In genomic region chr20:8431538-8432434, GRCh38 we compare ENCODE assay signal across 14 cellular contexts.
DNase-seq lines count a peak whose midpoint lies in the region; ATAC-seq, FAIRE-seq and TF ChIP-seq lines count a peak whose summit lies in the region.
"Had no signal": no experiment of that assay in that cellular context is flagged by ENCODE, and none has a peak within 500 bp of the region (broad histone marks: within the 10 kb centered on the region; RNA-seq: fewer than 3 reads in every experiment).

No MANE protein-coding gene starts in this region.

- H3K9me3 ChIP-seq in neutrophil (no peaks in the 10 kb centered on the region), osteoblast (ENCODE audit: low read depth, low read length) (no peaks in the 10 kb centered on the region)

- H4K20me1 ChIP-seq in osteoblast (ENCODE audit: insufficient read depth, low read length): no peaks in the 10 kb centered on the region

- H3K4me1 ChIP-seq in neutrophil (ENCODE audit: control insufficient read depth in 1 of 2, insufficient read depth in 1 of 2, low read depth in 1 of 2, low read length in 1 of 2) (peaks cover 84 to 95% of the 10 kb centered on the region in 2 experiments), osteoblast (ENCODE audit: insufficient read depth, low read length) (no peaks in the 10 kb centered on the region)

- no peak for ATAC-seq in HG02763 (IDR thresholded peaks at IDR 0.05; ENCODE audit: unreplicated experiment)
- ATAC-seq: CD8-positive, alpha-beta T cell had no signal

- peak overlapping the region; percentile 87 for H3K27ac ChIP-seq in neutrophil
- H3K27ac ChIP-seq in osteoblast (ENCODE audit: low read depth, low read length): no peak overlapping the region
- H3K27ac ChIP-seq: KMS-11 had no signal

- H3K27me3 ChIP-seq in neutrophil (no peaks in the 10 kb centered on the region), osteoblast (ENCODE audit: insufficient read depth, low read length) (no peaks in the 10 kb centered on the region)

- no peaks in the 10 kb centered on the region for H3K79me2 ChIP-seq in osteoblast (ENCODE audit: insufficient read depth, low read length)

- TF ChIP-seq CTCF in fibroblast of the aortic adventitia (IDR thresholded peaks at IDR 0.05; ENCODE audit: insufficient read depth, low read length) (no peak), neutrophil (IDR thresholded peaks at IDR 0.05) (no peak), osteoblast (IDR thresholded peaks at IDR 0.05; ENCODE audit: extremely low read depth, low read depth, low read length) (no peak)

- FAIRE-seq in urothelium cell line (lab: Jason Lieb, UNC): no peak
- FAIRE-seq: keratinocyte had no signal

- no peak overlapping the region for H2AFZ ChIP-seq in osteoblast (ENCODE audit: low read length)

- H3K4me3 ChIP-seq in fibroblast of the aortic adventitia (ENCODE audit: low read depth, low read length) (no peak overlapping the region), neutrophil (ENCODE audit: low read depth in 1 of 2, low read length in 1 of 2) (no peak overlapping the region), osteoblast (ENCODE audit: insufficient read depth, low read length) (no peak overlapping the region)

- H3K36me3 ChIP-seq in neutrophil: no peaks in the 10 kb centered on the region
- no peaks in the 10 kb centered on the region for H3K36me3 ChIP-seq in osteoblast (ENCODE audit: insufficient read depth, low read length)

- DNase-seq in H4 (ENCODE audit: low spot score): peak; percentile 5
- DNase-seq in NCI-H69 (lab: John Stamatoyannopoulos, UW): peak; percentile 99
- DNase-seq in fibroblast of the aortic adventitia (ENCODE audit: low read depth): peak; percentile 22
- no peak for DNase-seq in osteoblast (ENCODE audit: insufficient read length, low spot score, missing footprints)
- no peak for DNase-seq in urothelium cell line (ENCODE audit: low spot score)
- no peak for DNase-seq in activated CD8-positive, alpha-beta memory T cell treated with anti-CD3 and anti-CD28 coated beads for 24 hours
- DNase-seq: activated T-cell treated with anti-CD3 and anti-CD28 coated beads, Interleukin-2, amount 50 U/mL, for 24 hours; CD8-positive, alpha-beta T cell; stimulated activated CD4-positive, alpha-beta T cell treated with anti-CD3 and anti-CD28 coated beads, Interleukin-12 subunit alpha, Interleukin-12 subunit beta, amount 100 ng/mL, for 4 hours; SW 1271 had no signal

- H3K4me2 ChIP-seq in osteoblast (ENCODE audit: insufficient read depth, low read length): no peak overlapping the region
- H3K4me2 ChIP-seq: KMS-11 had no signal

Comparison
In these comparisons a context has a peak if more than half of its experiments do, and no peak if none do; other contexts are left out.
1. DNase-seq: peak in H4 (single experiment), NCI-H69 (single experiment) and fibroblast of the aortic adventitia (single experiment); none in osteoblast (single experiment), urothelium cell line (single experiment) and activated CD8-positive, alpha-beta memory T cell treated with anti-CD3 and anti-CD28 coated beads for 24 hours (single experiment).